ENCODE assay signal across 10 cellular contexts in genomic region chr17:6456914-6457687, GRCh38. TPM values are rescaled to one million over a fixed set of nuclear protein-coding genes. Genes with fewer than 3 reads are reported as not detected.
A peak's percentile ranks its signal among the peaks of the same experiment; 100 is the strongest.
DNase-seq lines count a peak whose midpoint lies in the region; ATAC-seq and TF ChIP-seq lines count a peak whose summit lies in the region.
"Had no signal": no experiment of that assay in that cellular context is flagged by ENCODE, and none has a peak within 500 bp of the region (broad histone marks: within the 10 kb centered on the region; RNA-seq: fewer than 3 reads in every experiment).

No MANE protein-coding gene starts in this region.

- DNase-seq in CD4-positive, alpha-beta T cell: no peak
- DNase-seq in NCI-H146 treated with DMSO at 0.1 percent for 48 hours (lab: John Stamatoyannopoulos, UW; ENCODE audit: unreplicated experiment) (peak; percentile 50), dermis blood vessel endothelial cell (peak; percentile 71), mucosa of gallbladder (ENCODE audit: low spot score) (peak; percentile 51), cerebellar nuclear complex (lab: John Stamatoyannopoulos, UW) (no peak)
- no peak for DNase-seq in stimulated activated naive CD8-positive, alpha-beta T cell treated with anti-CD3 and anti-CD28 coated beads, Interleukin-15, Interleukin-2, amounts not matched to agents 100 U/mL and 50 U/mL, for 24 hours
- DNase-seq: MM.1S had no signal

- intact Hi-C loops in CD4-positive, alpha-beta T cell (cut with DNase I, micrococcal nuclease): no loop called here

- peak overlapping the region; percentile 19 for H3K27ac Mint-ChIP-seq in CD4-positive, alpha-beta T cell

- TF ChIP-seq CTCF in CD4-positive, alpha-beta T cell (IDR thresholded peaks at IDR 0.05): no peak

- no peaks in the 10 kb centered on the region for H3K27me3 ChIP-seq in CD4-positive, alpha-beta T cell (ENCODE audit: control insufficient read depth, insufficient read depth, low read length)

- H3K9me3 Mint-ChIP-seq in CD4-positive, alpha-beta T cell: no peaks in the 10 kb centered on the region

- no peak overlapping the region for H3K4me3 Mint-ChIP-seq in CD4-positive, alpha-beta T cell

- POLR2A ChIA-PET in CD4-positive, alpha-beta T cell (lab: Charles Lee): no interaction called here

- H3K9me3 ChIP-seq in CD4-positive, alpha-beta T cell (ENCODE audit: control insufficient read depth, low read length): no peaks in the 10 kb centered on the region

- peaks cover 9% of the 10 kb centered on the region for H3K4me1 Mint-ChIP-seq in CD4-positive, alpha-beta T cell (ENCODE audit: low read depth)

- ATAC-seq in CD4-positive, alpha-beta T cell (ENCODE audit: poor library complexity): no peak
- no peak for ATAC-seq in stimulated activated naive CD8-positive, alpha-beta T cell treated with anti-CD3 and anti-CD28 coated beads, Interleukin-15, Interleukin-2, amounts not matched to agents 100 U/mL and 50 U/mL, for 24 hours
- ATAC-seq in HG02759 (IDR thresholded peaks at IDR 0.05; ENCODE audit: unreplicated experiment): no peak
- no peak for ATAC-seq in GM21360 (IDR thresholded peaks at IDR 0.05; ENCODE audit: unreplicated experiment)

- CTCF ChIA-PET in CD4-positive, alpha-beta T cell (lab: Charles Lee): no interaction called here

- no peaks in the 10 kb centered on the region for H3K27me3 Mint-ChIP-seq in CD4-positive, alpha-beta T cell

- no peaks in the 10 kb centered on the region for H3K36me3 Mint-ChIP-seq in CD4-positive, alpha-beta T cell (ENCODE audit: low read depth)
- H3K36me3 Mint-ChIP-seq: brain had no signal

- H3K27ac ChIP-seq in CD4-positive, alpha-beta T cell (ENCODE audit: low read depth, low read length): no peak overlapping the region

RNA-seq across cellular contexts. Expression of gene PIMREG, which starts 12.8 kb away (rescaled TPM):
- total RNA-seq in CD4-positive, alpha-beta T cell: not detected
- 7.8 and 62.4 TPM in 2 replicates for total RNA-seq in dermis blood vessel endothelial cell
- 1.4 TPM for total RNA-seq in mucosa of gallbladder

RNA-seq across cellular contexts. Expression of gene AIPL1, which starts 22.2 kb away (rescaled TPM):
- not detected for total RNA-seq in CD4-positive, alpha-beta T cell
- total RNA-seq in dermis blood vessel endothelial cell (not detected in 2 replicates), mucosa of gallbladder (not detected)

Comparison
In these comparisons a context has a peak if more than half of its experiments do, and no peak if none do; other contexts are left out.
1. DNase-seq: peak in NCI-H146 treated with DMSO at 0.1 percent for 48 hours (single experiment), dermis blood vessel endothelial cell (single experiment) and mucosa of gallbladder (single experiment); none in CD4-positive, alpha-beta T cell (0 of 10), stimulated activated naive CD8-positive, alpha-beta T cell treated with anti-CD3 and anti-CD28 coated beads, Interleukin-15, Interleukin-2, amounts not matched to agents 100 U/mL and 50 U/mL, for 24 hours (single experiment) and cerebellar nuclear complex (0 of 2).